ENCODE assay signal across 7 cellular contexts in genomic region chr9:22079873-22080341, GRCh38.
DNase-seq lines count a peak whose midpoint lies in the region; ATAC-seq and TF ChIP-seq lines count a peak whose summit lies in the region.

No MANE protein-coding gene starts in this region.

- ATAC-seq in GM19328 (IDR thresholded peaks at IDR 0.05; ENCODE audit: unreplicated experiment) = peak; percentile 79
- peak; percentile 79 for ATAC-seq in HG03175 (IDR thresholded peaks at IDR 0.05; ENCODE audit: unreplicated experiment)
- peak; percentile 73 to 94 for ATAC-seq in upper lobe of left lung (ENCODE audit: low FRiP score in 2 of 2)

- no peak for TF ChIP-seq POLR2A in upper lobe of left lung (IDR thresholded peaks at IDR 0.05)

- no peak for TF ChIP-seq EP300 in upper lobe of left lung (IDR thresholded peaks at IDR 0.05)

- no peak for TF ChIP-seq CTCF in upper lobe of left lung (IDR thresholded peaks at IDR 0.05)

- DNase-seq in activated naive CD4-positive, alpha-beta T cell treated with Interleukin-2 at 50 U/mL for 16 hours = peak; percentile 59
- DNase-seq in medulla oblongata (ENCODE audit: extremely low spot score) (peak; percentile 47), upper lobe of left lung (no peak), DMS114 treated with DMSO at 0.1 percent for 48 hours (lab: John Stamatoyannopoulos, UW; ENCODE audit: unreplicated experiment) (no peak), DMS153 (lab: John Stamatoyannopoulos, UW) (no peak)

- H3K4me1 ChIP-seq in upper lobe of left lung = no peaks in the 10 kb centered on the region

- no peaks in the 10 kb centered on the region for H3K36me3 ChIP-seq in upper lobe of left lung

- no peaks in the 10 kb centered on the region for H3K27me3 ChIP-seq in upper lobe of left lung

- H3K9me3 ChIP-seq in upper lobe of left lung = no peaks in the 10 kb centered on the region

- H3K27ac ChIP-seq in upper lobe of left lung = no peak overlapping the region

- WGBS in upper lobe of left lung, 2 donors = 57 to 60% methylated on average over 4 of the region's 4 CpGs

- H3K4me3 ChIP-seq in upper lobe of left lung = no peak overlapping the region

Comparison
In these comparisons a context has a peak if more than half of its experiments do, and no peak if none do; other contexts are left out.
1. DNase-seq: peak in activated naive CD4-positive, alpha-beta T cell treated with Interleukin-2 at 50 U/mL for 16 hours (single experiment) and medulla oblongata (single experiment); none in upper lobe of left lung (0 of 2), DMS114 treated with DMSO at 0.1 percent for 48 hours (single experiment) and DMS153 (single experiment).
2. Peak in every context shown above with its lines, with median percentiles within 50 percentile points of each other: ATAC-seq.